18 cellular contexts compared by ENCODE assay signal in genomic region chr16:69699915-69700314, GRCh38. TPM values are rescaled to one million over a fixed set of nuclear protein-coding genes. Genes with fewer than 3 reads are reported as not detected.
DNase-seq lines count a peak whose midpoint lies in the region; ATAC-seq and TF ChIP-seq lines count a peak whose summit lies in the region.
"Had no signal": no experiment of that assay in that cellular context is flagged by ENCODE, and none has a peak within 500 bp of the region (broad histone marks: within the 10 kb centered on the region; RNA-seq: fewer than 3 reads in every experiment).

No MANE protein-coding gene starts in this region.

- H3K4me3 ChIP-seq in PC-9 (no peak overlapping the region), suprapubic skin (no peak overlapping the region)
- H3K4me3 ChIP-seq: BLaER1 treated with 17β-estradiol and CSF1 and Interleukin-3, amounts not matched to agents 10 nM and 100 nM; HAP-1 had no signal

- BruUV-seq in PC-9 (replicated peaks; lab: Mats Ljungman, UMichigan): no TSS peak

- CTCF ChIA-PET in PC-9 (lab: Charles Lee): interaction anchor here (0.6 kb wide), 1 partner anchor 54 kb away, joined by 4 read pairs; no protein-coding TSS in a partner anchor

- H3K36me3 Mint-ChIP-seq in memory B cell: peaks cover 11% of the 10 kb centered on the region

- no peaks in the 10 kb centered on the region for H3K9me2 ChIP-seq in PC-9 (ENCODE audit: insufficient read depth)

- no peaks in the 10 kb centered on the region for H3K27me3 Mint-ChIP-seq in stimulated activated naive CD8-positive, alpha-beta T cell treated with anti-CD3 and anti-CD28 coated beads, Interleukin-15, amount 100 ng/mL, for 72 hours
- H3K27me3 Mint-ChIP-seq in memory B cell: no peaks in the 10 kb centered on the region
- H3K27me3 Mint-ChIP-seq: CD4-positive, CD25-positive, alpha-beta regulatory T cell had no signal

- no peaks in the 10 kb centered on the region for H3K9me3 Mint-ChIP-seq in stimulated activated naive CD8-positive, alpha-beta T cell treated with anti-CD3 and anti-CD28 coated beads, Interleukin-15, amount 100 ng/mL, for 72 hours
- no peaks in the 10 kb centered on the region for H3K9me3 Mint-ChIP-seq in memory B cell
- H3K9me3 Mint-ChIP-seq: CD4-positive, CD25-positive, alpha-beta regulatory T cell had no signal

- WGBS in suprapubic skin: 84% methylated on average over 1 of the region's 1 CpG

- H3K4me2 ChIP-seq in PC-9: no peak overlapping the region
- H3K4me2 ChIP-seq: BLaER1 treated with 17β-estradiol and CSF1 and Interleukin-3, amounts not matched to agents 10 nM and 100 nM had no signal

- H3K27ac ChIP-seq in PC-9 (peak overlapping the region; percentile 21; the same call in 1 of the 2 replicates), suprapubic skin (no peak overlapping the region)
- H3K27ac ChIP-seq: BLaER1 treated with 17β-estradiol and CSF1 and Interleukin-3, amounts not matched to agents 10 nM and 100 nM; HL-60 had no signal

- H3K4me1 Mint-ChIP-seq in stimulated activated naive CD8-positive, alpha-beta T cell treated with anti-CD3 and anti-CD28 coated beads, Interleukin-15, amount 100 ng/mL, for 72 hours: no peaks in the 10 kb centered on the region
- no peaks in the 10 kb centered on the region for H3K4me1 Mint-ChIP-seq in memory B cell

- no peak for DNase-seq in stimulated activated naive CD8-positive, alpha-beta T cell treated with anti-CD3 and anti-CD28 coated beads, Interleukin-15, amount 100 ng/mL, for 72 hours
- no peak for DNase-seq in stimulated activated naive CD8-positive, alpha-beta T cell treated with anti-CD3 and anti-CD28 coated beads, Interleukin-15, Interleukin-2, amounts not matched to agents 100 U/mL and 50 U/mL, for 24 hours
- DNase-seq in PC-9 (no peak), memory B cell (ENCODE audit: low spot score in 2 of 2) (no peak), NCI-H2029 (lab: John Stamatoyannopoulos, UW) (no peak), suprapubic skin (ENCODE audit: low spot score in 2 of 2) (no peak)
- DNase-seq: 8988T; ACHN; CD4-positive, CD25-positive, alpha-beta regulatory T cell; DMS153; DMS79 treated with DMSO at 0.1 percent for 48 hours; EL; GOT3; KG1 had no signal

- TF ChIP-seq CTCF in PC-9 (conservative IDR thresholded peaks at IDR 0.05): no peak
- TF ChIP-seq CTCF in suprapubic skin (IDR thresholded peaks at IDR 0.05): no peak

- intact Hi-C loops in PC-9 (cut with micrococcal nuclease; ENCODE audit: unreplicated experiment): no loop called here

- H3K27me3 ChIP-seq in PC-9 (ENCODE audit: insufficient read depth, low read depth): no peaks in the 10 kb centered on the region
- no peaks in the 10 kb centered on the region for H3K27me3 ChIP-seq in suprapubic skin
- H3K27me3 ChIP-seq: BLaER1 treated with 17β-estradiol and CSF1 and Interleukin-3, amounts not matched to agents 10 nM and 100 nM had no signal

- TF ChIP-seq POLR2A in suprapubic skin (IDR thresholded peaks at IDR 0.05): no peak

- peaks cover 36% of the 10 kb centered on the region for H4K20me1 ChIP-seq in PC-9 (ENCODE audit: insufficient read depth)

- peaks cover 37% of the 10 kb centered on the region for H3K36me3 ChIP-seq in PC-9 (ENCODE audit: low read depth)
- peaks cover 27% of the 10 kb centered on the region for H3K36me3 ChIP-seq in suprapubic skin

- H3K9me3 ChIP-seq in PC-9 (ENCODE audit: insufficient read depth, low read depth): no peaks in the 10 kb centered on the region
- no peaks in the 10 kb centered on the region for H3K9me3 ChIP-seq in suprapubic skin
- H3K9me3 ChIP-seq: BLaER1 treated with 17β-estradiol and CSF1 and Interleukin-3, amounts not matched to agents 10 nM and 100 nM; HAP-1 had no signal

- 0 out of 2 replicates have a peak, but pooled peaks cover 19% of the 10 kb centered on the region for H3K79me2 ChIP-seq in PC-9 (ENCODE audit: low read depth)

- H3K27ac Mint-ChIP-seq in stimulated activated naive CD8-positive, alpha-beta T cell treated with anti-CD3 and anti-CD28 coated beads, Interleukin-15, amount 100 ng/mL, for 72 hours: peak overlapping the region; percentile 61 to 85
- H3K27ac Mint-ChIP-seq in memory B cell: peak overlapping the region; percentile 53
- H3K27ac Mint-ChIP-seq: CD4-positive, CD25-positive, alpha-beta regulatory T cell had no signal

- TF ChIP-seq EP300 in suprapubic skin (IDR thresholded peaks at IDR 0.05): no peak

- no peak overlapping the region for H3K4me3 Mint-ChIP-seq in stimulated activated naive CD8-positive, alpha-beta T cell treated with anti-CD3 and anti-CD28 coated beads, Interleukin-15, amount 100 ng/mL, for 72 hours
- no peak overlapping the region for H3K4me3 Mint-ChIP-seq in memory B cell
- H3K4me3 Mint-ChIP-seq: CD4-positive, CD25-positive, alpha-beta regulatory T cell had no signal

- H3F3A ChIP-seq in PC-9 (ENCODE audit: insufficient read depth, low read depth): peaks cover 80% of the 10 kb centered on the region

- no peak overlapping the region for H2AFZ ChIP-seq in PC-9

- no peaks in the 10 kb centered on the region for H3K4me1 ChIP-seq in PC-9 (replicated peaks; ENCODE audit: insufficient read depth)
- no peaks in the 10 kb centered on the region for H3K4me1 ChIP-seq in suprapubic skin
- H3K4me1 ChIP-seq: BLaER1 treated with 17β-estradiol and CSF1 and Interleukin-3, amounts not matched to agents 10 nM and 100 nM; HAP-1 had no signal

- POLR2A ChIA-PET in PC-9 (lab: Charles Lee; ENCODE audit: unreplicated experiment): interaction anchor here (0.6 kb wide), 1 partner anchor 1292 kb away, joined by 5 read pairs; no protein-coding TSS in a partner anchor

- no peak for ATAC-seq in stimulated activated naive CD8-positive, alpha-beta T cell treated with anti-CD3 and anti-CD28 coated beads, Interleukin-15, amount 100 ng/mL, for 72 hours
- no peak for ATAC-seq in stimulated activated naive CD8-positive, alpha-beta T cell treated with anti-CD3 and anti-CD28 coated beads, Interleukin-15, Interleukin-2, amounts not matched to agents 100 U/mL and 50 U/mL, for 24 hours
- ATAC-seq in memory B cell (ENCODE audit: low read depth): no peak
- ATAC-seq in GM21619 (IDR thresholded peaks at IDR 0.05; ENCODE audit: unreplicated experiment): no peak

RNA-seq across cellular contexts. Expression of gene NQO1, which starts 26.4 kb away (rescaled TPM):
- total RNA-seq in PC-9 (2021) (837 and 853 TPM in 2 replicates), suprapubic skin (10 to 100 TPM; 10.2 to 34.6 (median 21.4) TPM)

RNA-seq across cellular contexts. Expression of gene NOB1, which starts 54.8 kb away (rescaled TPM):
- total RNA-seq in PC-9 (2021): 66.9 and 93.2 TPM in 2 replicates
- 10 to 100 TPM; 45.2 to 62.9 (median 52.1) TPM for total RNA-seq in suprapubic skin

Comparison
In these comparisons a context has a peak if more than half of its experiments do, and no peak if none do; other contexts are left out.
1. RNA of gene NQO1, which starts 26.4 kb away (total RNA-seq): 837 to 853 TPM in PC-9; 10.2 to 34.6 TPM in suprapubic skin; every median in the first group is over 10 times any median in the second.